ENCODE assay signal across 16 cellular contexts in genomic region chr2:20541305-20541640, GRCh38.
A peak's percentile ranks its signal among the peaks of the same experiment; 100 is the strongest.
DNase-seq lines count a peak whose midpoint lies in the region; ATAC-seq and TF ChIP-seq lines count a peak whose summit lies in the region.
"Had no signal": no experiment of that assay in that cellular context is flagged by ENCODE, and none has a peak within 500 bp of the region (broad histone marks: within the 10 kb centered on the region; RNA-seq: fewer than 3 reads in every experiment).

No MANE protein-coding gene starts in this region.

- no peak for TF ChIP-seq CTCF in MCF 10A (IDR thresholded peaks at IDR 0.05; ENCODE audit: unreplicated experiment)
- TF ChIP-seq CTCF in breast epithelium (IDR thresholded peaks at IDR 0.05): no peak
- TF ChIP-seq CTCF in right lobe of liver (IDR thresholded peaks at IDR 0.05): no peak
- TF ChIP-seq CTCF in gastrocnemius medialis (IDR thresholded peaks at IDR 0.05 in 4 of 5, conservative IDR thresholded peaks at IDR 0.05 in 1 of 5): no peak
- TF ChIP-seq CTCF in upper lobe of right lung (IDR thresholded peaks at IDR 0.05): no peak

- TF ChIP-seq POLR2A in breast epithelium (IDR thresholded peaks at IDR 0.05): no peak
- TF ChIP-seq POLR2A in right lobe of liver (IDR thresholded peaks at IDR 0.05): no peak
- TF ChIP-seq POLR2A in gastrocnemius medialis (IDR thresholded peaks at IDR 0.05): no peak

- peaks cover 4% of the 10 kb centered on the region for H3K36me3 Mint-ChIP-seq in MCF 10A (ENCODE audit: insufficient read depth, unreplicated experiment)
- H3K36me3 Mint-ChIP-seq: CD4-positive, CD25-positive, alpha-beta regulatory T cell had no signal

- H3K9me3 ChIP-seq in breast epithelium (no peaks in the 10 kb centered on the region), right lobe of liver (no peaks in the 10 kb centered on the region), gastrocnemius medialis (no peaks in the 10 kb centered on the region), upper lobe of right lung (no peaks in the 10 kb centered on the region)

- DNase-seq in MCF 10A (ENCODE audit: unreplicated experiment) (peak; percentile 13), breast epithelium (ENCODE audit: low spot score in 2 of 2) (no peak), right lobe of liver (no peak), gastrocnemius medialis (no peak), NCI-H526 (lab: John Stamatoyannopoulos, UW) (no peak), upper lobe of right lung (no peak), H4 (ENCODE audit: low spot score) (no peak)
- DNase-seq: 8988T; AML-193; CD4-positive, CD25-positive, alpha-beta regulatory T cell; DMS53; GF-D8; GM23248; H9 had no signal

- H3K36me3 ChIP-seq in breast epithelium (no peaks in the 10 kb centered on the region), right lobe of liver (no peaks in the 10 kb centered on the region), gastrocnemius medialis (no peaks in the 10 kb centered on the region), upper lobe of right lung (no peaks in the 10 kb centered on the region)
- H3K36me3 ChIP-seq: BLaER1 treated with 17β-estradiol and CSF1 and Interleukin-3, amounts not matched to agents 10 nM and 100 nM had no signal

- H3K4me1 Mint-ChIP-seq in MCF 10A (ENCODE audit: insufficient read depth, unreplicated experiment): peaks cover 19% of the 10 kb centered on the region
- H3K4me1 Mint-ChIP-seq: CD4-positive, CD25-positive, alpha-beta regulatory T cell; IgD-negative memory B cell had no signal

- POLR2A ChIA-PET in MCF 10A (lab: Yijun Ruan, JAX): no interaction called here

- no peaks in the 10 kb centered on the region for H3K27me3 Mint-ChIP-seq in MCF 10A (ENCODE audit: insufficient read depth, unreplicated experiment)

- H3K27ac ChIP-seq in breast epithelium (no peak overlapping the region), right lobe of liver (peak overlapping the region in 2 of 3 donors; percentile 87 to 90), gastrocnemius medialis (peak overlapping the region in 3 of 4 donors; percentile 92 to 96 (median 95)), upper lobe of right lung (no peak overlapping the region)
- H3K27ac ChIP-seq: BLaER1 treated with 17β-estradiol and CSF1 and Interleukin-3, amounts not matched to agents 10 nM and 100 nM; GM23248 had no signal

- H3K4me3 ChIP-seq in breast epithelium (no peak overlapping the region), right lobe of liver (no peak overlapping the region), gastrocnemius medialis (no peak overlapping the region), upper lobe of right lung (no peak overlapping the region)
- H3K4me3 ChIP-seq: BLaER1 treated with 17β-estradiol and CSF1 and Interleukin-3, amounts not matched to agents 10 nM and 100 nM; GM23248 had no signal

- H3K27me3 ChIP-seq in breast epithelium: no peaks in the 10 kb centered on the region
- no peaks in the 10 kb centered on the region for H3K27me3 ChIP-seq in right lobe of liver
- no peaks in the 10 kb centered on the region for H3K27me3 ChIP-seq in gastrocnemius medialis
- H3K27me3 ChIP-seq in upper lobe of right lung: no peaks in the 10 kb centered on the region

- H3K9me3 Mint-ChIP-seq in MCF 10A (ENCODE audit: unreplicated experiment): no peaks in the 10 kb centered on the region
- H3K9me3 Mint-ChIP-seq: CD4-positive, CD25-positive, alpha-beta regulatory T cell had no signal

- ATAC-seq in right lobe of liver (no peak), gastrocnemius medialis (no peak), upper lobe of right lung (no peak)

- BruUV-seq in MCF 10A (replicated peaks; lab: Mats Ljungman, UMichigan): no TSS peak

- CTCF ChIA-PET in MCF 10A (lab: Yijun Ruan, JAX): interaction anchor here (0.6 to 0.7 kb wide), 4 partner anchors 80 to 1657 kb away, joined by 3 read pairs; no protein-coding TSS in a partner anchor

- in situ Hi-C loops in gastrocnemius medialis (cut with MboI; ENCODE audit: low sequenced_read_pairs in 4 of 4): loop anchor here in 2 of 4 donors (10.0 kb wide), 2 partner anchors 74 to 96 kb away; partner anchors contain the start of gene RHOB (in 1 of the 2)

- no peak overlapping the region for H3K4me3 Mint-ChIP-seq in MCF 10A (ENCODE audit: unreplicated experiment)
- H3K4me3 Mint-ChIP-seq: CD4-positive, CD25-positive, alpha-beta regulatory T cell; H9; IgD-negative memory B cell had no signal

- no peak overlapping the region for H3K27ac Mint-ChIP-seq in MCF 10A (ENCODE audit: low read depth, unreplicated experiment)
- H3K27ac Mint-ChIP-seq: CD4-positive, CD25-positive, alpha-beta regulatory T cell had no signal

- intact Hi-C loops in MCF 10A (cut with micrococcal nuclease) (no loop called here), breast epithelium (cut with DNase I; ENCODE audit: low total_unique reads) (no loop called here), right lobe of liver (cut with DNase I) (loop anchor here in 1 of 2 donors (5.0 kb wide), 1 partner anchor 46 kb away; no protein-coding TSS in a partner anchor), gastrocnemius medialis (cut with DNase I; ENCODE audit: low total_unique reads) (no loop called here), upper lobe of right lung (cut with DNase I) (no loop called here)

- WGBS in right lobe of liver (ENCODE audit: insufficient coverage, low coverage, low lambda C conversion rate, missing lambda C conversion rate): no CpG with 5 or more reads among the region's 6 CpGs

- H3K4me1 ChIP-seq in breast epithelium (peaks cover 0 to 8% of the 10 kb centered on the region in 2 donors), right lobe of liver (peaks cover 0 to 48% (median 20%) of the 10 kb centered on the region in 4 donors), gastrocnemius medialis (peaks cover 58 to 60% of the 10 kb centered on the region in 2 donors), upper lobe of right lung (no peaks in the 10 kb centered on the region)

Comparison
In these comparisons a context has a peak if more than half of its experiments do, and no peak if none do; other contexts are left out.
1. H3K27ac ChIP-seq: peak in right lobe of liver (2 of 3) and gastrocnemius medialis (3 of 4); none in breast epithelium (0 of 2) and upper lobe of right lung (single experiment).